In the genomic region with DNA sequence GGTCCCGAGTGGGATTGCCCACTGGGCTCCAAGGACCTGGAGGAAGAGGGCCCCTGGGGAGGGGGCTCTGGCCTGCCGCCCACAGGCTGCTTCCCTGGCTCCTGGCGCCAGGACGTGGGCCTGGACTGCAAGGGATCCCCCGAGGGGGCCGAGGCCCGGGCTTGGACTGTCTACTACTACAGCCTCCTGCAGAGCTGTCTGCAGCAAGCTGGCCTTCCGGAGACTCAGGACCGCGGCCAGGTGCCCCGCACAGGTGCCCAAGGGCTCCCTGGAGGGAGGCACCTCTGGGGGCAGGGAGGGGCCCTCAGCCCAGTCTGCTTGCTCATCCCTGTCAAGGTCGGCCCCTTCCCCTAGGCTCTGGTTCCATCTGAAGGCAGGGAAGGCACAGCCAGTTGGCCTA, we compare ENCODE assay signal across 14 cellular contexts. TPM values are rescaled to one million over a fixed set of nuclear protein-coding genes. Genes with fewer than 3 reads are reported as not detected.
DNase-seq lines count a peak whose midpoint lies in the region; ATAC-seq, FAIRE-seq and TF ChIP-seq lines count a peak whose summit lies in the region.
"Had no signal": no experiment of that assay in that cellular context is flagged by ENCODE, and none has a peak within 500 bp of the region (broad histone marks: within the 10 kb centered on the region; RNA-seq: fewer than 3 reads in every experiment).

No MANE protein-coding gene starts in this region.

- H3K9ac ChIP-seq in skeletal muscle tissue (ENCODE audit: low read depth in 1 of 3, low read length in 3 of 3): peak overlapping the region; percentile 67 to 94 (median 82)

- no peaks in the 10 kb centered on the region for H3K9me3 ChIP-seq in CD4-positive, CD25-positive, alpha-beta regulatory T cell (ENCODE audit: control insufficient read depth in 2 of 2, low read length in 2 of 2)
- H3K9me3 ChIP-seq in KOPT-K1 (ENCODE audit: insufficient read depth, low read length, poor library complexity, severe bottlenecking): no peaks in the 10 kb centered on the region
- H3K9me3 ChIP-seq in skeletal muscle tissue (ENCODE audit: control insufficient read depth in 3 of 3, low read length in 3 of 3): no peaks in the 10 kb centered on the region
- H3K9me3 ChIP-seq in HAP-1: no peaks in the 10 kb centered on the region

- H3K27ac ChIP-seq in CD4-positive, CD25-positive, alpha-beta regulatory T cell (ENCODE audit: insufficient read depth, low read length, poor library complexity, severe bottlenecking): peak overlapping the region; percentile 79
- H3K27ac ChIP-seq in KOPT-K1 (ENCODE audit: low read depth, low read length, poor library complexity, severe bottlenecking) (peak overlapping the region; percentile 91), skeletal muscle tissue (ENCODE audit: low read depth, low read length) (peak overlapping the region; percentile 91)

- DNase-seq in CD4-positive, CD25-positive, alpha-beta regulatory T cell: no peak
- no peak for DNase-seq in central memory CD8-positive, alpha-beta T cell (ENCODE audit: low spot score in 2 of 2)
- DNase-seq in D721Med (ENCODE audit: insufficient read length, low spot score): no peak
- DNase-seq in HPDE6-E6E7 (ENCODE audit: extremely low spot score): no peak
- no peak for DNase-seq in HAP-1 (ENCODE audit: low spot score in 2 of 2)
- DNase-seq: mammary epithelial cell, NCI-H82, small intestine, T1000 had no signal

- H3K9me3 Mint-ChIP-seq in CD4-positive, CD25-positive, alpha-beta regulatory T cell: no peaks in the 10 kb centered on the region
- H3K9me3 Mint-ChIP-seq in central memory CD8-positive, alpha-beta T cell: no peaks in the 10 kb centered on the region

- H3K27me3 ChIP-seq in CD4-positive, CD25-positive, alpha-beta regulatory T cell (ENCODE audit: control insufficient read depth, insufficient read depth, low read length): no peaks in the 10 kb centered on the region
- H3K27me3 ChIP-seq in skeletal muscle tissue (ENCODE audit: control insufficient read depth in 3 of 3, insufficient read depth in 3 of 3, low read length in 3 of 3): peaks cover 0 to 10% (median 4%) of the 10 kb centered on the region in 3 donors
- no peaks in the 10 kb centered on the region for H3K27me3 ChIP-seq in HAP-1 (ENCODE audit: low read depth)

- peaks cover 4 to 74% (median 33%) of the 10 kb centered on the region in 4 donors for H3K4me1 Mint-ChIP-seq in CD4-positive, CD25-positive, alpha-beta regulatory T cell
- H3K4me1 Mint-ChIP-seq in central memory CD8-positive, alpha-beta T cell: peaks cover 59% of the 10 kb centered on the region

- no peaks in the 10 kb centered on the region for H3K27me3 Mint-ChIP-seq in CD4-positive, CD25-positive, alpha-beta regulatory T cell
- no peaks in the 10 kb centered on the region for H3K27me3 Mint-ChIP-seq in central memory CD8-positive, alpha-beta T cell

- no peak for ATAC-seq in CD4-positive, CD25-positive, alpha-beta regulatory T cell (ENCODE audit: low read depth in 2 of 2)
- ATAC-seq in central memory CD8-positive, alpha-beta T cell (replicated peaks; ENCODE audit: extremely low read depth, poor library complexity, severe bottlenecking): no peak
- no peak for ATAC-seq in GM18511 (IDR thresholded peaks at IDR 0.05; ENCODE audit: unreplicated experiment)

- no peak for FAIRE-seq in D721Med (lab: Jason Lieb, UNC)
- FAIRE-seq: GM19239, small intestine had no signal

- no peak for TF ChIP-seq CTCF in D721Med (IDR thresholded peaks at IDR 0.05; ENCODE audit: insufficient read depth, missing control alignments)

- peaks cover 84% of the 10 kb centered on the region for H3K4me1 ChIP-seq in CD4-positive, CD25-positive, alpha-beta regulatory T cell (ENCODE audit: control insufficient read depth, insufficient read depth, low read length, poor library complexity, severe bottlenecking)
- H3K4me1 ChIP-seq in skeletal muscle tissue (ENCODE audit: control insufficient read depth in 3 of 3, insufficient read depth in 3 of 3, low read length in 3 of 3): peaks cover 52 to 54% (median 54%) of the 10 kb centered on the region in 3 donors
- peaks cover 7% of the 10 kb centered on the region for H3K4me1 ChIP-seq in HAP-1

- no peaks in the 10 kb centered on the region for H3K36me3 Mint-ChIP-seq in CD4-positive, CD25-positive, alpha-beta regulatory T cell
- peaks cover 3% of the 10 kb centered on the region for H3K36me3 Mint-ChIP-seq in central memory CD8-positive, alpha-beta T cell (ENCODE audit: insufficient read depth)

- H3K4me3 ChIP-seq in CD4-positive, CD25-positive, alpha-beta regulatory T cell (ENCODE audit: low read depth, low read length): no peak overlapping the region
- peak overlapping the region; percentile 58 to 73 (median 71) for H3K4me3 ChIP-seq in skeletal muscle tissue (ENCODE audit: low read length in 3 of 3)
- no peak overlapping the region for H3K4me3 ChIP-seq in HAP-1

- H3K36me3 ChIP-seq in CD4-positive, CD25-positive, alpha-beta regulatory T cell (ENCODE audit: control insufficient read depth, insufficient read depth, low read length): no peaks in the 10 kb centered on the region
- no peaks in the 10 kb centered on the region for H3K36me3 ChIP-seq in KOPT-K1 (ENCODE audit: insufficient read depth, low read length)
- peaks cover 0 to under 1% (median 0%) of the 10 kb centered on the region in 3 donors for H3K36me3 ChIP-seq in skeletal muscle tissue (ENCODE audit: control insufficient read depth in 3 of 3, insufficient read depth in 3 of 3, low read length in 3 of 3)
- no peaks in the 10 kb centered on the region for H3K36me3 ChIP-seq in HAP-1 (replicated peaks)

- in situ Hi-C loops in HAP-1 (cut with MboI; ENCODE audit: low sequenced_read_pairs): no loop called here

- H3K4me3 Mint-ChIP-seq in CD4-positive, CD25-positive, alpha-beta regulatory T cell: peak overlapping the region in 3 of 4 donors; percentile 88 to 96 (median 93)
- peak overlapping the region; percentile 80 for H3K4me3 Mint-ChIP-seq in central memory CD8-positive, alpha-beta T cell

- peak overlapping the region; percentile 14 to 95 (median 87) for H3K27ac Mint-ChIP-seq in CD4-positive, CD25-positive, alpha-beta regulatory T cell
- H3K27ac Mint-ChIP-seq in central memory CD8-positive, alpha-beta T cell (ENCODE audit: low read depth): peak overlapping the region; percentile 85

RNA-seq across cellular contexts. Expression of a gene that starts 1.9 kb away (rescaled TPM):
- total RNA-seq in CD4-positive, CD25-positive, alpha-beta regulatory T cell: 7.8 TPM
- polyA plus RNA-seq in CD4-positive, CD25-positive, alpha-beta regulatory T cell: 1 to 10 TPM in 2 of 4 donors, under 1 TPM in 2; 0.63 to 2.3 (median 1.1) TPM
- 17.2 TPM for total RNA-seq in skeletal muscle tissue

RNA-seq across cellular contexts. Expression of a gene that starts 10.9 kb away (rescaled TPM):
- 66.0 TPM for total RNA-seq in CD4-positive, CD25-positive, alpha-beta regulatory T cell
- polyA plus RNA-seq in CD4-positive, CD25-positive, alpha-beta regulatory T cell: 10 to 100 TPM; 44.4 to 61.5 (median 50.3) TPM
- total RNA-seq in skeletal muscle tissue: 23.5 TPM

RNA-seq across cellular contexts. Expression of a gene that starts 13.5 kb away (rescaled TPM):
- 312 TPM for total RNA-seq in CD4-positive, CD25-positive, alpha-beta regulatory T cell
- 100 to 1,000 TPM; 328 to 504 (median 378) TPM for polyA plus RNA-seq in CD4-positive, CD25-positive, alpha-beta regulatory T cell
- 1.0 TPM for total RNA-seq in skeletal muscle tissue
- polyA plus RNA-seq: BJ, mammary epithelial cell had no signal

RNA-seq across cellular contexts. Expression of a gene that starts 15.8 kb away (rescaled TPM):
- total RNA-seq in CD4-positive, CD25-positive, alpha-beta regulatory T cell: 160 TPM
- polyA plus RNA-seq in CD4-positive, CD25-positive, alpha-beta regulatory T cell: 100 to 1,000 TPM; 547 to 762 (median 622) TPM
- 163 TPM for total RNA-seq in skeletal muscle tissue

RNA-seq across cellular contexts. Expression of a gene that starts 20.1 kb away (rescaled TPM):
- 291 TPM for total RNA-seq in CD4-positive, CD25-positive, alpha-beta regulatory T cell
- 1,000 to 10,000 TPM in 1 of 4 donors, 100 to 1,000 TPM in 3; 829 to 1,084 (median 978) TPM for polyA plus RNA-seq in CD4-positive, CD25-positive, alpha-beta regulatory T cell
- not detected for total RNA-seq in skeletal muscle tissue

Comparison
In these comparisons a context has a peak if more than half of its experiments do, and no peak if none do; other contexts are left out.
1. H3K4me3 ChIP-seq: peak in skeletal muscle tissue (3 of 3); none in CD4-positive, CD25-positive, alpha-beta regulatory T cell (single experiment) and HAP-1 (single experiment).
2. RNA of a gene that starts 13.5 kb away (total RNA-seq): 312 TPM in CD4-positive, CD25-positive, alpha-beta regulatory T cell (single experiment); 1.0 TPM in skeletal muscle tissue (single experiment); every median in the first group is over 100 times any median in the second.
3. Peak in every context shown above with its lines, with median percentiles within 50 percentile points of each other: H3K27ac ChIP-seq.